ENCODE assay signal across 8 cellular contexts in the genomic region with DNA sequence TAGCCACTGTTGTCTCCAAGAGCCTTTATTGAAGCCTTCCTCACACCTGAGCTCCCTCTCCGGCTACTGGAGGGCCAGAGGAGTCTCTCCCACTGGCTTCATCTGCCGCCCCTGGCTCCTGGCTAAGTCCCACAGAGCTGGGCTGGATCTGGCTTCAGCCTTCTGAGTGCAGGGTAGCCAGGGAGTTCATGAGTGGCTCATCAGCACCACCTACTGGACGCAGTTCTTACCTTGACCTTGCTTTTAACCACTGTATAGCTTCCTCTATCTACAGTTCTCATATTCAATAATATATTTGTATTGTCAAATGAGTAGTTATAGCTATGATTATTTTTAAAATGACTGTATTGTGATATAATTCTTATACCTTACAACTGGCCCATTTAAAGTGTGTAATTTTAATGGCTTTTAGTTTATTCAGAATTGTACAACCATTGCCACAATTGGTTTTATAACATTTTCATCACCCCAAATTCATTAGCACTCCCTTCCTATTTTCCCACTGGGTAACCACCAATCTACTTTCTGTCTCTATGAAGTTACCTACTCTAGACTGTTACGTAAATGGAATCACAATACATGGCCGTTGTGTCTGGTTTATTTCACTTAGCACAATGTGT.
DNase-seq lines count a peak whose midpoint lies in the region; ATAC-seq lines count a peak whose summit lies in the region.

No MANE protein-coding gene starts in this region.

- ATAC-seq in GM19035 (IDR thresholded peaks at IDR 0.05; ENCODE audit: unreplicated experiment) (peak; percentile 98), HG03280 (IDR thresholded peaks at IDR 0.05; ENCODE audit: unreplicated experiment) (peak; percentile 98)
- peak; percentile 90 for ATAC-seq in central memory CD8-positive, alpha-beta T cell (replicated peaks; ENCODE audit: extremely low read depth, poor library complexity, severe bottlenecking)

- no peak overlapping the region for H3K4me3 Mint-ChIP-seq in central memory CD8-positive, alpha-beta T cell

- peaks cover 2% of the 10 kb centered on the region for H3K36me3 Mint-ChIP-seq in central memory CD8-positive, alpha-beta T cell (ENCODE audit: insufficient read depth)

- DNase-seq in Ammon's horn (ENCODE audit: low spot score) (peak; percentile 96), NCI-H345 treated with DMSO at 0.1 percent for 48 hours (lab: John Stamatoyannopoulos, UW; ENCODE audit: unreplicated experiment) (peak; percentile 85), kidney glomerular epithelial cell (lab: John Stamatoyannopoulos, UW) (peak; percentile 79)
- DNase-seq in activated CD4-positive, CD25-positive, alpha-beta regulatory T cell treated with anti-CD3 and anti-CD28 coated beads, Interleukin-2, amount 50 U/mL, for 16 hours (ENCODE audit: low read depth, low spot score): peak; percentile 47
- peak; percentile 50 to 65 for DNase-seq in central memory CD8-positive, alpha-beta T cell (ENCODE audit: low spot score in 2 of 2)
- peak; percentile 77 to 78 for DNase-seq in stimulated activated CD4-positive, alpha-beta T cell treated with anti-CD3 and anti-CD28 coated beads, Interleukin-2, amount 100 ng/mL, for 48 hours

- no peak overlapping the region for H3K27ac Mint-ChIP-seq in central memory CD8-positive, alpha-beta T cell (ENCODE audit: low read depth)

- peaks cover 49% of the 10 kb centered on the region for H3K27me3 Mint-ChIP-seq in central memory CD8-positive, alpha-beta T cell

- peaks cover 5% of the 10 kb centered on the region for H3K4me1 Mint-ChIP-seq in central memory CD8-positive, alpha-beta T cell

- H3K9me3 Mint-ChIP-seq in central memory CD8-positive, alpha-beta T cell: no peaks in the 10 kb centered on the region

Comparison
In these comparisons a context has a peak if more than half of its experiments do, and no peak if none do; other contexts are left out.
1. Peak in every context shown above with its lines: DNase-seq and ATAC-seq.